In genomic region chr21:39597595-39598185, GRCh38 we compare ENCODE assay signal across 22 cellular contexts. TPM values are rescaled to one million over a fixed set of nuclear protein-coding genes. Genes with fewer than 3 reads are reported as not detected.
A peak's percentile ranks its signal among the peaks of the same experiment; 100 is the strongest.
DNase-seq lines count a peak whose midpoint lies in the region; ATAC-seq, FAIRE-seq and TF ChIP-seq lines count a peak whose summit lies in the region.
"Had no signal": no experiment of that assay in that cellular context is flagged by ENCODE, and none has a peak within 500 bp of the region (broad histone marks: within the 10 kb centered on the region; RNA-seq: fewer than 3 reads in every experiment).

No MANE protein-coding gene starts in this region.

- H3K23me2 ChIP-seq in H1 (ENCODE audit: low read depth, low read length), result no peaks in the 10 kb centered on the region

- 0 out of 4 replicates have a peak, but pooled peaks cover 0 to 4% of the 10 kb centered on the region in 2 experiments for H3K9me3 ChIP-seq in H1 (ENCODE audit: insufficient read depth in 2 of 2, low read depth in 1 of 2, low read length in 1 of 2)
- H3K9me3 ChIP-seq in ovary, result no peaks in the 10 kb centered on the region

- peak overlapping the region; percentile 89; the same call in 1 of the 2 replicates for H2BK15ac ChIP-seq in H1 (ENCODE audit: low read length)

- H2BK12ac ChIP-seq in H1 (ENCODE audit: low read depth, low read length), result peak overlapping the region; percentile 53; the same call in 1 of the 2 replicates

- H4K91ac ChIP-seq in H1 (replicated peaks; ENCODE audit: insufficient read length, low read length), result peak overlapping the region; percentile 10

- CTCF ChIA-PET in H1 (lab: Charles Lee; ENCODE audit: partially characterized antibody), result interaction anchor here (1.2 to 1.5 kb wide), 3 partner anchors 11 to 79 kb away, joined by 3 to 4 read pairs (median 4); no protein-coding TSS in a partner anchor

- ATAC-seq in GM23338, result no peak
- ATAC-seq in natural killer cell, result no peak
- ATAC-seq in HG03139 (IDR thresholded peaks at IDR 0.05; ENCODE audit: unreplicated experiment), result no peak
- ATAC-seq: PC-3, SK-N-SH treated with all-trans-retinoic acid at 6 μM for 48 hours had no signal

- POLR2A ChIA-PET in H1 (lab: Charles Lee; ENCODE audit: partially characterized antibody), result interaction anchor here (1.4 kb wide), 1 partner anchor 20 kb away, joined by 5 read pairs; no protein-coding TSS in a partner anchor

- TF ChIP-seq POLR2A in H1 (IDR thresholded peaks at IDR 0.05; ENCODE audit: control extremely low read depth in 1 of 2, low read depth in 2 of 2, low read length in 2 of 2) (no peak), ovary (IDR thresholded peaks at IDR 0.05) (no peak)

- H2AFZ ChIP-seq in GM23338 (no peak overlapping the region), H1 (ENCODE audit: low read length) (no peak overlapping the region)

- H3K27me3 ChIP-seq in GM23338 (ENCODE audit: insufficient read depth), result no peaks in the 10 kb centered on the region
- no peaks in the 10 kb centered on the region for H3K27me3 ChIP-seq in H1 (replicated peaks in 1 of 4; ENCODE audit: control insufficient read depth in 3 of 4, extremely low read depth in 1 of 4, insufficient read depth in 3 of 4, low read length in 3 of 4)
- no peaks in the 10 kb centered on the region for H3K27me3 ChIP-seq in ovary

- H3K14ac ChIP-seq in H1 (ENCODE audit: insufficient read length), result no peak overlapping the region

- H3K27ac Mint-ChIP-seq in GM23338 (0 out of 2 replicates have a peak overlapping the region, but pooled peaks have one; percentile 64), neural crest cell (ENCODE audit: unreplicated experiment) (peak overlapping the region; percentile 14), natural killer cell (no peak overlapping the region)

- no peak overlapping the region for H3K56ac ChIP-seq in H1 (replicated peaks; ENCODE audit: insufficient read length, low read depth, low read length)

- no peak overlapping the region for H3K9ac ChIP-seq in H1 (replicated peaks in 1 of 4; ENCODE audit: extremely low read depth in 1 of 4, low read depth in 3 of 4, low read length in 3 of 4)
- H3K9ac ChIP-seq: KMS-11 had no signal

- no peak for TF ChIP-seq RAD21 in H1 (IDR thresholded peaks at IDR 0.05 in 1 of 2, conservative IDR thresholded peaks at IDR 0.05 in 1 of 2; ENCODE audit: low read depth in 2 of 2, low read length in 2 of 2)

- no peaks in the 10 kb centered on the region for H3K79me1 ChIP-seq in H1 (ENCODE audit: low read depth, low read length)

- no peak overlapping the region for H4K5ac ChIP-seq in H1 (ENCODE audit: insufficient read length, low read depth, low read length)

- peak overlapping the region; percentile 60; the same call in 1 of the 2 replicates for H2BK5ac ChIP-seq in H1 (ENCODE audit: low read depth, low read length)

- H3K23ac ChIP-seq in H1 (ENCODE audit: insufficient read length), result no peak overlapping the region

- H4K8ac ChIP-seq in H1 (ENCODE audit: extremely low read depth, insufficient read depth, low read length), result no peak overlapping the region

- no peak overlapping the region for H2BK120ac ChIP-seq in H1 (replicated peaks; ENCODE audit: low read depth, low read length)

- peak; percentile 21 for DNase-seq in DMS 273 (lab: John Stamatoyannopoulos, UW; ENCODE audit: unreplicated experiment)
- no peak for DNase-seq in DMS 273 treated with DMSO at 0.1 percent for 48 hours (lab: John Stamatoyannopoulos, UW)
- no peak for DNase-seq in GM23338 (ENCODE audit: low spot score)
- DNase-seq in H1 (ENCODE audit: low read depth in 1 of 2, low spot score in 2 of 2), result no peak
- DNase-seq in neural crest cell (ENCODE audit: low read depth, low spot score), result no peak
- DNase-seq in natural killer cell, result no peak
- DNase-seq in ovary, result no peak
- DNase-seq: AML-193, COR-L47, MV-4-11, NCI-H1417, NCI-H2029, NCI-H510A, PC-3, RPMI8226, SHP77 treated with DMSO at 0.1 percent for 48 hours had no signal

- H3K4me2 ChIP-seq in GM23338 (no peak overlapping the region), H1 (ENCODE audit: insufficient read depth in 1 of 2, low read depth in 2 of 2, low read length in 2 of 2) (no peak overlapping the region)
- H3K4me2 ChIP-seq: KMS-11 had no signal

- no peak overlapping the region for H3K4ac ChIP-seq in H1 (replicated peaks; ENCODE audit: insufficient read length, low read depth, low read length)

- H2AK5ac ChIP-seq in H1 (ENCODE audit: low read depth, low read length), result no peak overlapping the region

- H3K9me3 Mint-ChIP-seq in GM23338, result peaks cover 19% of the 10 kb centered on the region
- no peaks in the 10 kb centered on the region for H3K9me3 Mint-ChIP-seq in neural crest cell
- H3K9me3 Mint-ChIP-seq in natural killer cell, result no peaks in the 10 kb centered on the region

- H3K4me3 ChIP-seq in GM23338, result no peak overlapping the region
- no peak overlapping the region for H3K4me3 ChIP-seq in H1 (ENCODE audit: extremely low read depth in 1 of 4, insufficient read depth in 2 of 4, low read depth in 3 of 4, low read length in 4 of 4)
- H3K4me3 ChIP-seq in ovary, result no peak overlapping the region

- peaks cover 13% of the 10 kb centered on the region; the same call in 1 of the 2 replicates for H3F3A ChIP-seq in GM23338 (replicated peaks; ENCODE audit: low read depth)

- H3K4me3 Mint-ChIP-seq in GM23338 (no peak overlapping the region), neural crest cell (no peak overlapping the region), natural killer cell (no peak overlapping the region)

- no peaks in the 10 kb centered on the region for H3K9me2 ChIP-seq in GM23338 (ENCODE audit: insufficient read depth)

- H3K36me3 Mint-ChIP-seq in GM23338 (ENCODE audit: low read depth) (peaks cover 58% of the 10 kb centered on the region), neural crest cell (ENCODE audit: low read depth) (no peaks in the 10 kb centered on the region), natural killer cell (no peaks in the 10 kb centered on the region)

- FAIRE-seq in H1 (lab: Jason Lieb, UNC), result no peak
- FAIRE-seq: GM12892, GM18507 had no signal

- H3K27ac ChIP-seq in GM23338 (ENCODE audit: low read depth), result 0 out of 2 replicates have a peak overlapping the region, but pooled peaks have one; percentile 45
- H3K27ac ChIP-seq in H1 (ENCODE audit: low read depth, low read length), result no peak overlapping the region
- H3K27ac ChIP-seq in ovary, result no peak overlapping the region
- H3K27ac ChIP-seq: 22Rv1, KMS-11 had no signal

- peaks cover 3% of the 10 kb centered on the region for H3K27me3 Mint-ChIP-seq in GM23338 (ENCODE audit: insufficient read depth, low read depth, poor library complexity)
- H3K27me3 Mint-ChIP-seq in neural crest cell (ENCODE audit: low read depth), result no peaks in the 10 kb centered on the region
- peaks cover 5 to 12% of the 10 kb centered on the region in 2 donors for H3K27me3 Mint-ChIP-seq in natural killer cell (ENCODE audit: low read depth in 2 of 2)

- TF ChIP-seq CTCF in GM23338 (conservative IDR thresholded peaks at IDR 0.05; ENCODE audit: low read depth in 2 of 2) (no peak), H1 (IDR thresholded peaks at IDR 0.05; ENCODE audit: control extremely low read depth in 1 of 3, insufficient read depth in 1 of 3, low read depth in 1 of 3, low read length in 3 of 3) (no peak), neural crest cell (conservative IDR thresholded peaks at IDR 0.05) (no peak), natural killer cell (IDR thresholded peaks at IDR 0.05) (no peak), ovary (IDR thresholded peaks at IDR 0.05) (no peak)

- H2BK20ac ChIP-seq in H1 (ENCODE audit: low read length), result 0 out of 2 replicates have a peak overlapping the region, but pooled peaks have one; percentile 40

- H3K36me3 ChIP-seq in GM23338 (ENCODE audit: insufficient read depth), result no peaks in the 10 kb centered on the region
- peaks cover 0 to 3% (median 1%) of the 10 kb centered on the region in 4 experiments; a peak in 2 of 8 replicates for H3K36me3 ChIP-seq in H1 (ENCODE audit: control insufficient read depth in 2 of 4, insufficient read depth in 4 of 4, low read length in 3 of 4)
- no peaks in the 10 kb centered on the region for H3K36me3 ChIP-seq in ovary

- 87% methylated on average over 12 of the region's 12 CpGs; no CpG with 5 or more reads in 1 of the 2 experiments for WGBS in H1 (ENCODE audit: extremely low coverage in 1 of 2, insufficient coverage in 1 of 2, insufficient read length in 1 of 2, insufficient replicate concordance in 2 of 2, low coverage in 1 of 2, low lambda C conversion rate in 2 of 2, missing lambda C conversion rate in 1 of 2), 2 experiments
- 27 to 44% (median 29%) methylated on average over 12 of the region's 12 CpGs for WGBS in ovary, 3 donors

- H3K18ac ChIP-seq in H1 (ENCODE audit: extremely low read depth, low read length), result no peak overlapping the region

- H3K79me2 ChIP-seq in GM23338 (replicated peaks; ENCODE audit: insufficient read depth), result no peaks in the 10 kb centered on the region
- H3K79me2 ChIP-seq in H1 (ENCODE audit: control insufficient read depth in 1 of 2, insufficient read depth in 2 of 2, low read length in 2 of 2), result no peaks in the 10 kb centered on the region

- no peak for TF ChIP-seq EP300 in H1 (IDR thresholded peaks at IDR 0.05; ENCODE audit: borderline replicate concordance in 1 of 2, low read depth in 2 of 2, low read length in 2 of 2)
- TF ChIP-seq EP300 in ovary (IDR thresholded peaks at IDR 0.05), result no peak

- H3K4me1 ChIP-seq in GM23338 (ENCODE audit: insufficient read depth), result peaks cover 10% of the 10 kb centered on the region; the same call in 1 of the 2 replicates
- no peaks in the 10 kb centered on the region; a peak in 1 of 7 replicates for H3K4me1 ChIP-seq in H1 (replicated peaks in 1 of 4; ENCODE audit: control insufficient read depth in 3 of 4, insufficient read depth in 4 of 4, low read length in 3 of 4)
- H3K4me1 ChIP-seq in ovary (ENCODE audit: insufficient read depth), result no peaks in the 10 kb centered on the region

- intact Hi-C loops in natural killer cell (cut with micrococcal nuclease) (no loop called here), ovary (cut with DNase I) (no loop called here)

- H3K4me1 Mint-ChIP-seq in GM23338 (peaks cover 25% of the 10 kb centered on the region), neural crest cell (peaks cover 22% of the 10 kb centered on the region), natural killer cell (no peaks in the 10 kb centered on the region)

- no peaks in the 10 kb centered on the region for H4K20me1 ChIP-seq in GM23338 (replicated peaks; ENCODE audit: insufficient read depth)
- no peaks in the 10 kb centered on the region for H4K20me1 ChIP-seq in H1 (replicated peaks in 1 of 2; ENCODE audit: control insufficient read depth in 1 of 2, insufficient read depth in 2 of 2, low read length in 2 of 2)

RNA-seq across cellular contexts. Expression of gene B3GALT5, which starts 15.1 kb away (rescaled TPM):
- total RNA-seq in GM23338 (2014; rRNA removed; shearing (Covaris generic)), result 31.7 and 37.5 TPM in 2 replicates
- polyA plus RNA-seq in GM23338 (2016; fragmentation: Nextera tagmentation; extraction: Ambion mirVana) (6.2 TPM in 2 replicates), H1 (2011; rRNA removed) (11.9 and 12.4 TPM in 2 replicates), ovary (under 1 TPM; 0.12 to 0.23 TPM)
- total RNA-seq in H1 (2021; fragmentation: NEBNext Ultra II Directional; extraction: Animal tissue kit (Norgen Biotek cat#: 25700)), result 23.8 and 25.1 TPM in 2 replicates
- 9.7 TPM for polyA plus RNA-seq in H1 (2011; cell fraction: cytosol; rRNA removed)
- 25.2 TPM for polyA plus RNA-seq in H1 (2011; cell fraction: nucleus; rRNA removed)
- 9.9 to 15.2 TPM (median 12.4 TPM) in 4 replicates for polyA plus RNA-seq in H1 (2012, experiment 1 of 2)
- 1.6 TPM for polyA plus RNA-seq in H1 (2012, experiment 2 of 2)
- polyA plus RNA-seq in H1 (2013, experiment 1 of 2), result 19.2 TPM
- polyA plus RNA-seq in H1 (2013, experiment 2 of 2), result 18.8 TPM
- polyA minus RNA-seq in H1 (2011; rRNA and poly(A)+ RNA removed), result 47.8 and 63.7 TPM in 2 replicates
- 24.7 TPM for polyA minus RNA-seq in H1 (2011; cell fraction: cytosol; rRNA and poly(A)+ RNA removed)
- 38.0 TPM for polyA minus RNA-seq in H1 (2011; cell fraction: nucleus; rRNA and poly(A)+ RNA removed)
- total RNA-seq in neural crest cell (1.9 and 2.6 TPM in 2 replicates), natural killer cell (under 1 TPM in 1 of 3 donors, not detected in 2; 0.05 TPM), ovary (1 to 10 TPM in 2 of 7 donors, under 1 TPM in 5; 0.18 to 1.8 (median 0.73) TPM)

Comparison
In these comparisons a context has a peak if more than half of its experiments do, and no peak if none do; other contexts are left out.
1. H3K27ac Mint-ChIP-seq: peak in GM23338 (single experiment) and neural crest cell (single experiment); none in natural killer cell (0 of 2).